ENCODE assay signal across 8 cellular contexts in genomic region chr21:32727728-32728454, GRCh38. TPM values are rescaled to one million over a fixed set of nuclear protein-coding genes. Genes with fewer than 3 reads are reported as not detected.
A peak's percentile ranks its signal among the peaks of the same experiment; 100 is the strongest.
DNase-seq lines count a peak whose midpoint lies in the region; ATAC-seq and TF ChIP-seq lines count a peak whose summit lies in the region.

Gene SYNJ1, minus strand, starts transcription at chr21:32728013. Its CDS starts 1,118 bp downstream, at chr21:32726895.

- ATAC-seq in naive thymus-derived CD8-positive, alpha-beta T cell, result peak; percentile 82 to 87
- ATAC-seq in stimulated activated naive B cell treated with anti-CD40 and anti-IgM and Interleukin-4, amounts not matched to agents 10 μg/mL and 1 μg/mL and 100 μg/mL, for 72 hours (replicated peaks), result peak; percentile 92 to 93

- H3K27me3 Mint-ChIP-seq in naive thymus-derived CD8-positive, alpha-beta T cell, result no peaks in the 10 kb centered on the region
- H3K27me3 Mint-ChIP-seq in stimulated activated naive B cell treated with anti-CD40 and anti-IgM and Interleukin-4, amounts not matched to agents 10 μg/mL and 1 μg/mL and 100 μg/mL, for 72 hours, result peaks cover 3 to 12% of the 10 kb centered on the region in 2 donors

- H3K4me3 ChIP-seq in LNCaP clone FGC (ENCODE audit: low read depth, low read length), result peak within 1 kb of the TSS; percentile 91

- H3K9me3 Mint-ChIP-seq in naive thymus-derived CD8-positive, alpha-beta T cell, result no peaks in the 10 kb centered on the region
- no peaks in the 10 kb centered on the region for H3K9me3 Mint-ChIP-seq in stimulated activated naive B cell treated with anti-CD40 and anti-IgM and Interleukin-4, amounts not matched to agents 10 μg/mL and 1 μg/mL and 100 μg/mL, for 72 hours

- H3K27ac Mint-ChIP-seq in naive thymus-derived CD8-positive, alpha-beta T cell, result peak within 1 kb of the TSS; percentile 88 to 99 (median 94)
- H3K27ac Mint-ChIP-seq in stimulated activated naive B cell treated with anti-CD40 and anti-IgM and Interleukin-4, amounts not matched to agents 10 μg/mL and 1 μg/mL and 100 μg/mL, for 72 hours, result peak within 1 kb of the TSS; percentile 92

- H3K4me3 Mint-ChIP-seq in naive thymus-derived CD8-positive, alpha-beta T cell, result peak within 1 kb of the TSS; percentile 91 to 99 (median 96)
- H3K4me3 Mint-ChIP-seq in stimulated activated naive B cell treated with anti-CD40 and anti-IgM and Interleukin-4, amounts not matched to agents 10 μg/mL and 1 μg/mL and 100 μg/mL, for 72 hours, result peak within 1 kb of the TSS; percentile 95 to 99

- peaks cover 24 to 63% (median 59%) of the 10 kb centered on the region in 4 donors for H3K4me1 Mint-ChIP-seq in naive thymus-derived CD8-positive, alpha-beta T cell
- peaks cover 6 to 14% of the 10 kb centered on the region in 2 donors for H3K4me1 Mint-ChIP-seq in stimulated activated naive B cell treated with anti-CD40 and anti-IgM and Interleukin-4, amounts not matched to agents 10 μg/mL and 1 μg/mL and 100 μg/mL, for 72 hours

- H3K36me3 Mint-ChIP-seq in naive thymus-derived CD8-positive, alpha-beta T cell, result peaks cover under 1 to 14% (median 4%) of the 10 kb centered on the region in 3 donors
- peaks cover 18 to 19% of the 10 kb centered on the region in 2 donors for H3K36me3 Mint-ChIP-seq in stimulated activated naive B cell treated with anti-CD40 and anti-IgM and Interleukin-4, amounts not matched to agents 10 μg/mL and 1 μg/mL and 100 μg/mL, for 72 hours

- DNase-seq in EL, result peak; percentile 96
- DNase-seq in H4 (ENCODE audit: low spot score), result peak; percentile 93
- DNase-seq in LNCaP clone FGC (ENCODE audit: low read depth), result peak; percentile 72
- DNase-seq in RPMI8226, result peak; percentile 98
- peak; percentile 85 to 94 for DNase-seq in activated T-helper 1 cell treated with anti-CD3 and anti-CD28 coated beads, Interleukin-2, amount 50 U/mL, for 16 hours (ENCODE audit: low read depth in 1 of 2, low spot score in 1 of 2)
- peak; percentile 94 for DNase-seq in fibroblast of gingiva (ENCODE audit: low read depth)
- peak; percentile 90 to 96 (median 94) for DNase-seq in naive thymus-derived CD8-positive, alpha-beta T cell
- peak; percentile 91 for DNase-seq in stimulated activated naive B cell treated with anti-CD40 and anti-IgM and Interleukin-4, amounts not matched to agents 10 μg/mL and 1 μg/mL and 100 μg/mL, for 72 hours

- TF ChIP-seq CTCF in LNCaP clone FGC (IDR thresholded peaks at IDR 0.05; ENCODE audit: control insufficient read depth, extremely low read depth, insufficient read depth), result no peak

- POLR2A ChIA-PET in naive thymus-derived CD8-positive, alpha-beta T cell (lab: Charles Lee), result interaction anchor here (0.6 to 2.4 kb wide), 11 partner anchors 11 to 815 kb away, joined by 3 to 30 read pairs (median 4); partner anchors contain the start of genes CFAP298, IFNAR1, PAXBP1 and SON

RNA-seq across cellular contexts. Expression of gene SYNJ1, which starts in this region (rescaled TPM):
- total RNA-seq in H4 (2014; rRNA removed; shearing (Covaris generic)), result 5.5 and 8.1 TPM in 2 replicates
- total RNA-seq in naive thymus-derived CD8-positive, alpha-beta T cell, result 10 to 100 TPM; 19.6 to 20.8 TPM
- 1 to 10 TPM; 2.5 to 8.0 (median 6.0) TPM for polyA plus RNA-seq in naive thymus-derived CD8-positive, alpha-beta T cell

Comparison
In these comparisons a context has a peak if more than half of its experiments do, and no peak if none do; other contexts are left out.
1. Peak in every context shown above with its lines: DNase-seq, ATAC-seq and H3K4me3 ChIP-seq.